In the genomic region with DNA sequence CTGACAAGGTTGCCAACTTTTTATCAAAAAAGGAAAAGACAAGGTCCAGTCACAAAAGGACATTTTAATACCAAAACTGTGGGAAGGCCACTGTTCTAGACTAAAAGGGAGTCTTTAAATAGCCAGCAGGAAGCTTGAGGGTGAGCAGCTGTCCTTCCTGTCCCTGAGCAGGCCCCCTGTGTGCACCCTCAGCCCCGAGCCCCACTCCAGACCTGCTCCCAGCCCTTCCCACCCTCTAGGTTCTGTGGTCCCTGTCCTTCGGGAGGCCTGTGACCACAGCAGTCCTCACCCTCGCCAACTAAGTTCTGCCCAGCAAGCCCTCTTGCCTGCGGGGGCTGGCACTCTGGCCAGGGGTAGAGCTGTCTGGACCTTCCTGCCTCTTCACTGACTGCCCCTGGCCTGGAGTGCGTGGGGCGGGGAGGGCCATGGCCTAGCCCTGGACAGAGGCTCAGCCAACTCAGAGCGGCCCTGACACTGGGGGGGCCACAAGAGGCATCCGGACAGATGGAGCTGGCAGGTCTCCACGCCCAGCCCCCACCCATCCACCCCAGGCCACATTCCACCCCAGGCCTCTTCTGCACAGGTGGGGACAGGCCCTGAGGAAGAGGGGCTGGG, we compare ENCODE assay signal across 7 cellular contexts. TPM values are rescaled to one million over a fixed set of nuclear protein-coding genes. Genes with fewer than 3 reads are reported as not detected.
DNase-seq lines count a peak whose midpoint lies in the region; ATAC-seq and TF ChIP-seq lines count a peak whose summit lies in the region.

No MANE protein-coding gene starts in this region.

- H3K4me3 ChIP-seq in HUES64 (ENCODE audit: low read length) (no peak overlapping the region), right lobe of liver (no peak overlapping the region), stomach (no peak overlapping the region)

- intact Hi-C loops in activated B cell treated with CpG ODN at 0.5 μM for 24 hours (cut with micrococcal nuclease) (no loop called here), right lobe of liver (cut with DNase I) (no loop called here), stomach (cut with DNase I; ENCODE audit: low total_unique reads) (no loop called here)

- peaks cover 41% of the 10 kb centered on the region for H3K4me1 Mint-ChIP-seq in activated B cell treated with CpG ODN at 0.5 μM for 24 hours

- CTCF ChIA-PET in activated B cell treated with CpG ODN at 0.5 μM for 24 hours (lab: Charles Lee): no interaction called here

- no peaks in the 10 kb centered on the region for H3K9me3 Mint-ChIP-seq in activated B cell treated with CpG ODN at 0.5 μM for 24 hours

- H3K9ac ChIP-seq in HUES64 (ENCODE audit: low read depth, low read length): no peak overlapping the region

- H3K9me3 ChIP-seq in HUES64 (ENCODE audit: insufficient read depth, low read depth, low read length) (no peaks in the 10 kb centered on the region), right lobe of liver (no peaks in the 10 kb centered on the region), stomach (no peaks in the 10 kb centered on the region)

- no peak for TF ChIP-seq EP300 in stomach (IDR thresholded peaks at IDR 0.05)

- H3K27ac ChIP-seq in HUES64 (ENCODE audit: low read depth, low read length): 0 out of 2 replicates have a peak overlapping the region, but pooled peaks have one; percentile 8
- H3K27ac ChIP-seq in right lobe of liver: peak overlapping the region; percentile 31 to 51 (median 40)
- H3K27ac ChIP-seq in stomach: peak overlapping the region; percentile 71 to 96 (median 94)

- no peaks in the 10 kb centered on the region for H3K27me3 Mint-ChIP-seq in activated B cell treated with CpG ODN at 0.5 μM for 24 hours

- no peak for TF ChIP-seq CTCF in activated B cell treated with CpG ODN at 0.5 μM for 24 hours (IDR thresholded peaks at IDR 0.05)
- TF ChIP-seq CTCF in right lobe of liver (IDR thresholded peaks at IDR 0.05): no peak
- TF ChIP-seq CTCF in stomach (IDR thresholded peaks at IDR 0.05): no peak

- peaks cover 15% of the 10 kb centered on the region; the same call in 1 of the 2 replicates for H3K4me1 ChIP-seq in HUES64 (ENCODE audit: insufficient read depth, low read length)
- H3K4me1 ChIP-seq in right lobe of liver: peaks cover 0 to 20% (median 7%) of the 10 kb centered on the region in 4 donors
- H3K4me1 ChIP-seq in stomach: peaks cover 29 to 53% (median 46%) of the 10 kb centered on the region in 4 donors

- H3K4me3 Mint-ChIP-seq in activated B cell treated with CpG ODN at 0.5 μM for 24 hours: peak overlapping the region; percentile 62

- POLR2A ChIA-PET in activated B cell treated with CpG ODN at 0.5 μM for 24 hours (lab: Charles Lee): interaction anchor here (0.6 to 0.8 kb wide), 2 partner anchors 15 to 41 kb away, joined by 4 to 5 read pairs; no protein-coding TSS in a partner anchor

- H3K27me3 ChIP-seq in HUES64 (ENCODE audit: insufficient read depth, low read length): peaks cover 7% of the 10 kb centered on the region; the same call in 1 of the 2 replicates
- no peaks in the 10 kb centered on the region for H3K27me3 ChIP-seq in right lobe of liver
- H3K27me3 ChIP-seq in stomach: peaks cover 0 to 6% (median 0%) of the 10 kb centered on the region in 3 donors

- WGBS in HUES64: 81% methylated on average over 9 of the region's 9 CpGs
- no CpG with 5 or more reads among the region's 9 CpGs for WGBS in right lobe of liver (ENCODE audit: insufficient coverage, low coverage, low lambda C conversion rate, missing lambda C conversion rate)
- WGBS in stomach, 5 donors: 59 to 69% (median 62%) methylated on average over 9 of the region's 9 CpGs

- peak overlapping the region; percentile 57 for H3K27ac Mint-ChIP-seq in activated B cell treated with CpG ODN at 0.5 μM for 24 hours

- no peak for ATAC-seq in activated B cell treated with CpG ODN at 0.5 μM for 24 hours (ENCODE audit: low read depth)
- ATAC-seq in right lobe of liver: no peak

- DNase-seq in activated B cell treated with CpG ODN at 0.5 μM for 24 hours (no peak), right lobe of liver (peak in 1 of 3 donors; percentile 28), stomach (no peak), NCI-H510A treated with DMSO at 0.1 percent for 48 hours (lab: John Stamatoyannopoulos, UW) (no peak), AG08395 (ENCODE audit: low spot score) (no peak)
- no peak for DNase-seq in stimulated activated CD4-positive, alpha-beta T cell treated with anti-CD3 and anti-CD28 coated beads, Interleukin-2, amount 100 ng/mL, for 24 hours

- TF ChIP-seq POLR2A in right lobe of liver (IDR thresholded peaks at IDR 0.05) (no peak), stomach (IDR thresholded peaks at IDR 0.05) (no peak)

- H3K36me3 Mint-ChIP-seq in activated B cell treated with CpG ODN at 0.5 μM for 24 hours (ENCODE audit: low read depth): no peaks in the 10 kb centered on the region

- H3K36me3 ChIP-seq in HUES64 (ENCODE audit: insufficient read depth, low read length) (no peaks in the 10 kb centered on the region), right lobe of liver (no peaks in the 10 kb centered on the region), stomach (peaks cover 0 to 16% (median 4%) of the 10 kb centered on the region in 4 donors)

RNA-seq across cellular contexts. Expression of a gene that starts 1.6 kb away (rescaled TPM):
- 44.5 TPM for polyA plus RNA-seq in HUES64 (2013, experiment 1 of 2)
- 48.0 TPM for polyA plus RNA-seq in HUES64 (2013, experiment 2 of 2)
- total RNA-seq in activated B cell treated with CpG ODN at 0.5 μM for 24 hours: 18.6 and 20.6 TPM in 2 replicates
- 100 to 1,000 TPM; 154 to 181 (median 161) TPM for total RNA-seq in right lobe of liver
- total RNA-seq in stomach: 100 to 1,000 TPM; 105 to 648 (median 400) TPM
- polyA plus RNA-seq in stomach: 100 to 1,000 TPM in 2 of 3 donors, 10 to 100 TPM in 1; 50.3 to 197 (median 147) TPM

RNA-seq across cellular contexts. Expression of a gene that starts 17.7 kb away (rescaled TPM):
- polyA plus RNA-seq in HUES64 (2013, experiment 1 of 2): 1.00 TPM
- polyA plus RNA-seq in HUES64 (2013, experiment 2 of 2): 2.5 TPM
- total RNA-seq in activated B cell treated with CpG ODN at 0.5 μM for 24 hours (3.2 and 5.2 TPM in 2 replicates), right lobe of liver (1 to 10 TPM in 5 of 6 experiments, under 1 TPM in 1; 0.98 to 4.1 (median 1.9) TPM), stomach (10 to 100 TPM in 2 of 5 donors, 1 to 10 TPM in 3; 2.2 to 13.4 (median 2.5) TPM)
- 1 to 10 TPM; 2.0 to 7.6 (median 5.5) TPM for polyA plus RNA-seq in stomach

RNA-seq across cellular contexts. Expression of a gene that starts 34.0 kb away (rescaled TPM):
- 21.7 TPM for polyA plus RNA-seq in HUES64 (2013, experiment 1 of 2)
- 20.7 TPM for polyA plus RNA-seq in HUES64 (2013, experiment 2 of 2)
- 64.0 and 77.3 TPM in 2 replicates for total RNA-seq in activated B cell treated with CpG ODN at 0.5 μM for 24 hours
- 10 to 100 TPM; 38.3 to 80.3 (median 54.4) TPM for total RNA-seq in right lobe of liver
- 100 to 1,000 TPM in 3 of 5 donors, 10 to 100 TPM in 2; 54.9 to 243 (median 151) TPM for total RNA-seq in stomach
- 10 to 100 TPM; 24.4 to 36.5 (median 28.7) TPM for polyA plus RNA-seq in stomach

RNA-seq across cellular contexts. Expression of a gene that starts 38.9 kb away (rescaled TPM):
- polyA plus RNA-seq in HUES64 (2013, experiment 1 of 2): 1.1 TPM
- polyA plus RNA-seq in HUES64 (2013, experiment 2 of 2): 0.95 TPM
- total RNA-seq in activated B cell treated with CpG ODN at 0.5 μM for 24 hours (10.7 and 11.3 TPM in 2 replicates), right lobe of liver (1 to 10 TPM; 1.7 to 6.4 (median 2.5) TPM), stomach (10 to 100 TPM in 1 of 5 donors, 1 to 10 TPM in 2, under 1 TPM in 1, not detected in 1; 0.29 to 10.1 (median 5.7) TPM)
- 10 to 100 TPM in 2 of 3 donors, 1 to 10 TPM in 1; 8.5 to 13.6 (median 12.3) TPM for polyA plus RNA-seq in stomach

RNA-seq across cellular contexts. Expression of a gene that starts 47.6 kb away (rescaled TPM):
- 12.3 TPM for polyA plus RNA-seq in HUES64 (2013, experiment 1 of 2)
- 11.7 TPM for polyA plus RNA-seq in HUES64 (2013, experiment 2 of 2)
- total RNA-seq in activated B cell treated with CpG ODN at 0.5 μM for 24 hours (4.1 and 4.4 TPM in 2 replicates), right lobe of liver (1 to 10 TPM; 2.1 to 7.6 (median 3.6) TPM), stomach (10 to 100 TPM in 2 of 5 donors, 1 to 10 TPM in 3; 5.2 to 49.6 (median 9.3) TPM)
- 1 to 10 TPM; 4.7 to 9.3 (median 7.1) TPM for polyA plus RNA-seq in stomach

Comparison
In these comparisons a context has a peak if more than half of its experiments do, and no peak if none do; other contexts are left out.
1. H3K27ac ChIP-seq: peak in every context shown above with its lines; median percentile 94 in stomach; 40 in right lobe of liver; 8 in HUES64.